ENCODE assay signal across 13 cellular contexts in genomic region chr1:205626216-205626615, GRCh38. TPM values are rescaled to one million over a fixed set of nuclear protein-coding genes. Genes with fewer than 3 reads are reported as not detected.
DNase-seq lines count a peak whose midpoint lies in the region; TF ChIP-seq lines count a peak whose summit lies in the region.
"Had no signal": no experiment of that assay in that cellular context is flagged by ENCODE, and none has a peak within 500 bp of the region (broad histone marks: within the 10 kb centered on the region; RNA-seq: fewer than 3 reads in every experiment).

No MANE protein-coding gene starts in this region.

- no peak overlapping the region for H2AFZ ChIP-seq in SU-DHL-6 (ENCODE audit: low read depth, low read length, severe bottlenecking)

- peaks cover 15% of the 10 kb centered on the region for H3F3A ChIP-seq in SU-DHL-6 (ENCODE audit: insufficient read depth)

- peaks cover 26 to 67% (median 55%) of the 10 kb centered on the region in 11 experiments for H3K36me3 ChIP-seq in BLaER1 treated with 17β-estradiol and CSF1 and Interleukin-3, amounts not matched to agents 10 nM and 100 nM
- H3K36me3 ChIP-seq in SU-DHL-6 (ENCODE audit: low read length) (peaks cover 22% of the 10 kb centered on the region; the same call in 1 of the 2 replicates), H7 (replicated peaks; ENCODE audit: control insufficient read depth, insufficient read depth, low read length) (peaks cover 3% of the 10 kb centered on the region), Peyer's patch (peaks cover 0 to 25% (median 0%) of the 10 kb centered on the region in 3 donors)

- peaks cover 41 to 96% (median 70%) of the 10 kb centered on the region in 11 experiments; a peak in 19 of 22 replicates for H4K20me1 ChIP-seq in BLaER1 treated with 17β-estradiol and CSF1 and Interleukin-3, amounts not matched to agents 10 nM and 100 nM
- peaks cover 4% of the 10 kb centered on the region; the same call in 1 of the 2 replicates for H4K20me1 ChIP-seq in SU-DHL-6 (ENCODE audit: low read depth, low read length)

- H3K9ac ChIP-seq in BLaER1 treated with 17β-estradiol and CSF1 and Interleukin-3, amounts not matched to agents 10 nM and 100 nM: peak overlapping the region in 5 of 11 experiments; percentile 4 to 31 (median 16); a peak in 5 of 22 replicates
- H3K9ac ChIP-seq in SU-DHL-6 (ENCODE audit: low read length): peak overlapping the region; percentile 13; the same call in 1 of the 2 replicates

- H3K4me3 ChIP-seq in BLaER1 treated with 17β-estradiol and CSF1 and Interleukin-3, amounts not matched to agents 10 nM and 100 nM: peak overlapping the region in 1 of 10 experiments; percentile 11; a peak in 1 of 20 replicates
- H3K4me3 ChIP-seq in GM12865 (ENCODE audit: low read depth, low read length) (no peak overlapping the region), SU-DHL-6 (ENCODE audit: insufficient read depth, low read length, poor library complexity, severe bottlenecking) (no peak overlapping the region), H7 (ENCODE audit: insufficient read depth, low read depth, low read length) (no peak overlapping the region), Peyer's patch (no peak overlapping the region)
- H3K4me3 ChIP-seq: cardiac muscle cell, left lung had no signal

- H3K4me1 ChIP-seq in BLaER1 treated with 17β-estradiol and CSF1 and Interleukin-3, amounts not matched to agents 10 nM and 100 nM: peaks cover 27 to 59% (median 44%) of the 10 kb centered on the region in 10 experiments
- peaks cover 0 to 13% (median 4%) of the 10 kb centered on the region in 4 donors for H3K4me1 ChIP-seq in Peyer's patch

- no peaks in the 10 kb centered on the region for H3K27me3 ChIP-seq in BLaER1 treated with 17β-estradiol and CSF1 and Interleukin-3, amounts not matched to agents 10 nM and 100 nM
- H3K27me3 ChIP-seq in SU-DHL-6 (ENCODE audit: low read length) (no peaks in the 10 kb centered on the region), H7 (ENCODE audit: control insufficient read depth, insufficient read depth, low read length) (no peaks in the 10 kb centered on the region), Peyer's patch (no peaks in the 10 kb centered on the region)
- H3K27me3 ChIP-seq: cardiac muscle cell, left lung had no signal

- TF ChIP-seq CTCF in GM12865 (IDR thresholded peaks at IDR 0.05; ENCODE audit: insufficient read depth, low read depth, low read length, missing control alignments) (no peak), SU-DHL-6 (IDR thresholded peaks at IDR 0.05; ENCODE audit: insufficient read depth, low read length, poor library complexity, severe bottlenecking) (no peak), Peyer's patch (IDR thresholded peaks at IDR 0.05) (no peak)

- H3K9me2 ChIP-seq in SU-DHL-6 (replicated peaks; ENCODE audit: insufficient read depth, low read length): no peaks in the 10 kb centered on the region

- DNase-seq in GM12865 (ENCODE audit: low read depth) (peak; percentile 15), germinal center (ENCODE audit: low spot score) (peak; percentile 8), NCI-H345 treated with DMSO at 0.1 percent for 48 hours (lab: John Stamatoyannopoulos, UW; ENCODE audit: unreplicated experiment) (no peak), H7 (no peak), Peyer's patch (no peak), GM19240 (ENCODE audit: insufficient read length, low spot score) (no peak)
- DNase-seq: hippocampal formation, left lung, NCI-H1105 treated with DMSO at 0.1 percent for 48 hours, substantia nigra had no signal

- TF ChIP-seq POLR2A in Peyer's patch (IDR thresholded peaks at IDR 0.05): no peak

- peaks cover 88% of the 10 kb centered on the region for H3K79me2 ChIP-seq in SU-DHL-6 (ENCODE audit: insufficient read depth, low read length)

- H3K4me2 ChIP-seq in BLaER1 treated with 17β-estradiol and CSF1 and Interleukin-3, amounts not matched to agents 10 nM and 100 nM: peak overlapping the region; percentile 41 to 86 (median 64)
- H3K4me2 ChIP-seq in SU-DHL-6 (ENCODE audit: low read depth, low read length, poor library complexity, severe bottlenecking): peak overlapping the region; percentile 42

- H3K9me3 ChIP-seq in BLaER1 treated with 17β-estradiol and CSF1 and Interleukin-3, amounts not matched to agents 10 nM and 100 nM (replicated peaks in 1 of 11): no peaks in the 10 kb centered on the region
- H3K9me3 ChIP-seq in SU-DHL-6 (ENCODE audit: insufficient read depth, low read length) (no peaks in the 10 kb centered on the region), Peyer's patch (no peaks in the 10 kb centered on the region)
- H3K9me3 ChIP-seq: left lung had no signal

- peak overlapping the region in 10 of 11 experiments; percentile 17 to 59 (median 33); a peak in 13 of 22 replicates for H3K27ac ChIP-seq in BLaER1 treated with 17β-estradiol and CSF1 and Interleukin-3, amounts not matched to agents 10 nM and 100 nM
- H3K27ac ChIP-seq in SU-DHL-6 (ENCODE audit: low read depth, low read length): peak overlapping the region; percentile 46
- H3K27ac ChIP-seq in Peyer's patch: peak overlapping the region in 2 of 4 donors; percentile 8 to 47
- H3K27ac ChIP-seq: cardiac muscle cell, left lung had no signal

RNA-seq across cellular contexts. Expression of gene ELK4, which starts 5.6 kb away (rescaled TPM):
- total RNA-seq in H7 (2014; rRNA removed; shearing (Covaris generic)): 13.0 and 20.1 TPM in 2 replicates
- 10 to 100 TPM; 16.6 to 66.8 (median 23.7) TPM for total RNA-seq in Peyer's patch

RNA-seq across cellular contexts. Expression of gene SLC45A3, which starts 54.1 kb away (rescaled TPM):
- total RNA-seq in H7 (2014; rRNA removed; shearing (Covaris generic)): 19.2 and 20.7 TPM in 2 replicates
- total RNA-seq in Peyer's patch: 10 to 100 TPM in 2 of 4 donors, 1 to 10 TPM in 2; 7.4 to 16.0 (median 11.2) TPM

Comparison
In these comparisons a context has a peak if more than half of its experiments do, and no peak if none do; other contexts are left out.
1. DNase-seq: peak in GM12865 (single experiment) and germinal center (single experiment); none in NCI-H345 treated with DMSO at 0.1 percent for 48 hours (single experiment), H7 (single experiment), Peyer's patch (0 of 3) and GM19240 (single experiment).